8 cellular contexts compared by ENCODE assay signal in the genomic region with DNA sequence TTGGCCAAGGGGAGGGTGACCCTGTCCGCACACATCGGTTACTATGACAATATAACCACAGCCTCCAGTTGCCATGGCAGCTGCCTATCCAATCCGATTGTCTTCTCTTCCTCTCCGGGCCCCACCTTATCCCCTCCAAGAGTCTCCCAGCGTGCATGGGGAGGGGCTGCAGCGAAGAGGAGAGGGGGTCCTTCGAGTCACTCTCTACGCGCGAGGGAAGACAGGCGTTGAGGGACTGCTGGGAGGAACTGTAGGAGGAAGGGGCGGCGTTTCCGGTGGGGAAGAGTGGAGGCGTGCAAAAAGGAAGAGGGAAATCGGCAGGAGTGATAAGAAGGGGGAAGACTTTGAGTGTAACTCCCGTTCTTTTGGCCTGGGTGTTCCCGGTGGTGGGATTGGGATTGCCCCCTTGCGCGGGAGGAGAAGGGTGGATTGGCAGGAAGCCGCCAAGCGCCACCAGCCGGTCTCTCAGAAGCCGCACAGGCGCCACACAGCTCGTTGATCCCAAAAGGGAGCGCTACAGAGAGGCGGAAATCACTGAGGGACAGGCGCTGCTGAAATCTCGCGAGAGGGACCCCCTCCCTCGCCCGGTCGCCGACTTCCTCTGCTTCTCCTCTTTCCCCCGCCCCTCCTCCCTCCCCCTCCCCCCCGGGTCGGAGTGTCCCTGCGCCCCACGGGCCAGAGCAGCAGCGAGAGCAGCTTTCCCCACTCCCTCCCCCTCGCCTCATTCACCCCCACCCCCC. TPM values are rescaled to one million over a fixed set of nuclear protein-coding genes. Genes with fewer than 3 reads are reported as not detected.
A peak's percentile ranks its signal among the peaks of the same experiment; 100 is the strongest.
DNase-seq lines count a peak whose midpoint lies in the region; TF ChIP-seq lines count a peak whose summit lies in the region.

No MANE protein-coding gene starts in this region.

- H3K27me3 ChIP-seq in CD8-positive, alpha-beta memory T cell (ENCODE audit: insufficient read depth, low read length, poor library complexity, severe bottlenecking): no peaks in the 10 kb centered on the region
- no peaks in the 10 kb centered on the region for H3K27me3 ChIP-seq in effector memory CD4-positive, alpha-beta T cell (replicated peaks; ENCODE audit: control insufficient read depth, insufficient read depth, low read length, poor library complexity, severe bottlenecking)

- H3K9me3 Mint-ChIP-seq in CD8-positive, alpha-beta memory T cell: no peaks in the 10 kb centered on the region

- H3K4me3 Mint-ChIP-seq in CD8-positive, alpha-beta memory T cell: peak overlapping the region; percentile 96 to 100 (median 99)

- peaks cover 26 to 30% (median 29%) of the 10 kb centered on the region in 3 donors for H3K4me1 Mint-ChIP-seq in CD8-positive, alpha-beta memory T cell

- peak; percentile 95 to 98 (median 96) for DNase-seq in CD8-positive, alpha-beta memory T cell
- DNase-seq in GM20000 (ENCODE audit: low spot score): peak; percentile 93
- DNase-seq in HT-29 (ENCODE audit: low spot score): peak; percentile 95
- DNase-seq in NK-92 treated with Interleukin-12 subunit alpha and Interleukin-12 subunit beta, amount 100 ng/mL, for 24 hours (lab: John Stamatoyannopoulos, UW): peak; percentile 97
- DNase-seq in activated CD8-positive, alpha-beta memory T cell treated with anti-CD3 and anti-CD28 coated beads for 4 hours (ENCODE audit: low read depth in 2 of 2): peak; percentile 96 to 98
- DNase-seq in effector memory CD4-positive, alpha-beta T cell: peak; percentile 96 to 97 (median 97)
- DNase-seq in medulla oblongata (ENCODE audit: extremely low spot score): peak; percentile 97
- DNase-seq in stimulated activated CD4-positive, alpha-beta T cell treated with anti-CD3 and anti-CD28 coated beads, TNF-alpha, amount 100 ng/mL, for 48 hours (ENCODE audit: low read depth in 3 of 3): peak; percentile 90 to 97 (median 95)

- H3K36me3 Mint-ChIP-seq in CD8-positive, alpha-beta memory T cell: peaks cover 0 to 26% (median 0%) of the 10 kb centered on the region in 3 donors

- H3K4me3 ChIP-seq in CD8-positive, alpha-beta memory T cell (ENCODE audit: low read length): peak overlapping the region; percentile 95
- H3K4me3 ChIP-seq in effector memory CD4-positive, alpha-beta T cell (ENCODE audit: insufficient read depth, low read depth, low read length, poor library complexity, severe bottlenecking): peak overlapping the region; percentile 92

- H3K27me3 Mint-ChIP-seq in CD8-positive, alpha-beta memory T cell: peaks cover 0 to 6% of the 10 kb centered on the region in 2 donors

- POLR2A ChIA-PET in CD8-positive, alpha-beta memory T cell (lab: Charles Lee): no interaction called here

- peaks cover 2% of the 10 kb centered on the region for H3K36me3 ChIP-seq in CD8-positive, alpha-beta memory T cell (ENCODE audit: insufficient read depth, low read length)
- no peaks in the 10 kb centered on the region for H3K36me3 ChIP-seq in effector memory CD4-positive, alpha-beta T cell (ENCODE audit: control insufficient read depth, insufficient read depth, low read length)

- CTCF ChIA-PET in CD8-positive, alpha-beta memory T cell (lab: Charles Lee): interaction anchor here (0.8 to 1.7 kb wide), 4 partner anchors 14 to 162 kb away, joined by 3 to 4 read pairs (median 3); no protein-coding TSS in a partner anchor

- peak overlapping the region; percentile 99 for H3K27ac ChIP-seq in CD8-positive, alpha-beta memory T cell (ENCODE audit: low read depth, low read length)
- H3K27ac ChIP-seq in effector memory CD4-positive, alpha-beta T cell (ENCODE audit: insufficient read depth, low read length, poor library complexity, severe bottlenecking): peak overlapping the region; percentile 86

- H3K4me1 ChIP-seq in CD8-positive, alpha-beta memory T cell (ENCODE audit: insufficient read depth, low read length): peaks cover 35% of the 10 kb centered on the region
- peaks cover 8% of the 10 kb centered on the region for H3K4me1 ChIP-seq in effector memory CD4-positive, alpha-beta T cell (ENCODE audit: control insufficient read depth, insufficient read depth, low read length, poor library complexity, severe bottlenecking)

- TF ChIP-seq CTCF in GM20000 (IDR thresholded peaks at IDR 0.05; ENCODE audit: extremely low read depth, missing control alignments): no peak

- no peaks in the 10 kb centered on the region for H3K9me3 ChIP-seq in CD8-positive, alpha-beta memory T cell (ENCODE audit: low read length)
- no peaks in the 10 kb centered on the region for H3K9me3 ChIP-seq in effector memory CD4-positive, alpha-beta T cell (ENCODE audit: control insufficient read depth, low read length)

- peak overlapping the region; percentile 96 to 100 (median 100) for H3K27ac Mint-ChIP-seq in CD8-positive, alpha-beta memory T cell

RNA-seq across cellular contexts. Expression of a gene that starts 0.4 kb away (rescaled TPM):
- total RNA-seq in CD8-positive, alpha-beta memory T cell: 10 to 100 TPM; 72.7 to 74.7 TPM
- polyA plus RNA-seq in CD8-positive, alpha-beta memory T cell: 30.5 TPM
- total RNA-seq in HT-29 (2014; rRNA removed; shearing (Covaris generic)): 18.3 and 20.7 TPM in 2 replicates

RNA-seq across cellular contexts. Expression of a gene that starts 53.7 kb away (rescaled TPM):
- total RNA-seq in CD8-positive, alpha-beta memory T cell: not detected
- polyA plus RNA-seq in CD8-positive, alpha-beta memory T cell: not detected
- 0.23 TPM in 1 of 2 replicates, not detected in the other for total RNA-seq in HT-29 (2014; rRNA removed; shearing (Covaris generic))

Comparison
In these comparisons a context has a peak if more than half of its experiments do, and no peak if none do; other contexts are left out.
1. Peak in every context shown above with its lines: DNase-seq, H3K4me3 ChIP-seq and H3K27ac ChIP-seq.